8 cellular contexts compared by ENCODE assay signal in the genomic region with DNA sequence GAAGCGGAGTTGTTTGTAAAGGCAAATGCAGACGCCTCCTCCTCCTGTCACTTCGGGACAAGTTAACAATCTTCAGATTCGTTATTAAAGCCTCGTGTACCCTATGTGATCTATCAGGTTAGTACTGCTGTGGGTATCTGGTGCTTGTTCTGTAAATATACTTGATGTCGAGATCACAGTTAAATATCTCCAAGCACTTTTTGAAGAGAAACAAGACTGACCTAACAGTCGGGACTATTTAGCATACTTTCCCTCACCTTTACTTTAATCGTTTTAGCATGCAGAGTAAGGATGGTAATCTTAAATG. TPM values are rescaled to one million over a fixed set of nuclear protein-coding genes. Genes with fewer than 3 reads are reported as not detected.
DNase-seq lines count a peak whose midpoint lies in the region; ATAC-seq and TF ChIP-seq lines count a peak whose summit lies in the region.

No MANE protein-coding gene starts in this region.

- peak overlapping the region; percentile 17 for H4K91ac ChIP-seq in IMR-90 (ENCODE audit: insufficient read depth, low read depth, low read length)

- peak overlapping the region; percentile 66 for H2AK9ac ChIP-seq in IMR-90 (replicated peaks; ENCODE audit: low read depth, low read length, poor library complexity)

- H3K4ac ChIP-seq in IMR-90 (ENCODE audit: low read depth, low read length): peak overlapping the region; percentile 68

- peaks cover 3 to 5% of the 10 kb centered on the region in 2 donors for H3K36me3 Mint-ChIP-seq in naive B cell

- TF ChIP-seq CTCF in BE2C (IDR thresholded peaks at IDR 0.05; ENCODE audit: low read depth, low read length) (no peak), IMR-90 (conservative IDR thresholded peaks at IDR 0.05; ENCODE audit: low read depth, low read length) (no peak)

- no peak for DNase-seq in BE2C
- DNase-seq in IMR-90: no peak
- peak; percentile 51 for DNase-seq in cerebellar cortex (ENCODE audit: low spot score)
- no peak for DNase-seq in naive B cell

- H3K27me3 ChIP-seq in BE2C (no peaks in the 10 kb centered on the region; the same call in 1 of the 2 replicates), IMR-90 (ENCODE audit: control insufficient read depth, insufficient read depth, low read length) (peaks cover 3% of the 10 kb centered on the region; the same call in 1 of the 2 replicates)

- H3K9me3 Mint-ChIP-seq in naive B cell: peaks cover 0 to 3% (median 0%) of the 10 kb centered on the region in 7 donors

- H3K56ac ChIP-seq in IMR-90 (ENCODE audit: extremely low read depth, insufficient read depth, low read length): peak overlapping the region; percentile 45

- no peak overlapping the region for H2AK5ac ChIP-seq in IMR-90 (ENCODE audit: low read depth, low read length)

- H3K4me2 ChIP-seq in IMR-90 (ENCODE audit: low read depth, low read length): peak overlapping the region; percentile 81

- peak overlapping the region; percentile 95 for H2AFZ ChIP-seq in IMR-90 (replicated peaks; ENCODE audit: low read length, poor library complexity)

- 0 out of 3 replicates have a peak overlapping the region, but pooled peaks have one; percentile 16 for H2BK15ac ChIP-seq in IMR-90 (ENCODE audit: low read depth, low read length)

- intact Hi-C loops in IMR-90 (cut with micrococcal nuclease): loop anchor here (1.0 to 10.0 kb wide), 3 partner anchors 284 to 971 kb away; no protein-coding TSS in a partner anchor

- dilution Hi-C loops in IMR-90 (cut with HindIII; ENCODE audit: low sequenced_read_pairs, unreplicated experiment): no loop called here

- H2BK120ac ChIP-seq in IMR-90 (ENCODE audit: low read depth, low read length): no peak overlapping the region

- peaks cover 5% of the 10 kb centered on the region; the same call in 1 of the 2 replicates for H3K9me1 ChIP-seq in IMR-90 (ENCODE audit: insufficient read depth, low read length)

- POLR2A ChIA-PET in IMR-90 (lab: Charles Lee; ENCODE audit: unreplicated experiment): interaction anchor here (1.2 kb wide), 1 partner anchor 239 kb away, joined by 3 read pairs; no protein-coding TSS in a partner anchor

- peak overlapping the region; percentile 97 for H3K4me3 ChIP-seq in BE2C (ENCODE audit: low read depth, low read length)
- H3K4me3 ChIP-seq in IMR-90 (ENCODE audit: insufficient read depth, low read depth, low read length): peak overlapping the region; percentile 76

- peak overlapping the region; percentile 88 for H3K23ac ChIP-seq in IMR-90 (ENCODE audit: low read depth, low read length)

- peak overlapping the region; percentile 63 for H2BK5ac ChIP-seq in IMR-90 (ENCODE audit: low read depth, low read length, poor library complexity, severe bottlenecking)

- H3K36me3 ChIP-seq in BE2C (no peaks in the 10 kb centered on the region), IMR-90 (ENCODE audit: control insufficient read depth, insufficient read depth, low read length) (no peaks in the 10 kb centered on the region)

- WGBS in IMR-90 (ENCODE audit: extremely low coverage in 2 of 2, insufficient read length in 1 of 2), 2 experiments: no CpG with 5 or more reads among the region's 8 CpGs

- peak overlapping the region; percentile 86 to 97 (median 91) for H3K27ac Mint-ChIP-seq in naive B cell

- peak overlapping the region; percentile 61; the same call in 1 of the 2 replicates for H4K5ac ChIP-seq in IMR-90 (ENCODE audit: low read depth, low read length)

- peak overlapping the region; percentile 85 for H3K27ac ChIP-seq in IMR-90 (ENCODE audit: insufficient read depth, low read length)

- peaks cover 10 to 27% (median 18%) of the 10 kb centered on the region in 3 donors for H3K27me3 Mint-ChIP-seq in naive B cell

- no peak for TF ChIP-seq POLR2A in IMR-90 (IDR thresholded peaks at IDR 0.05; ENCODE audit: low read depth, low read length)

- TF ChIP-seq RAD21 in IMR-90 (IDR thresholded peaks at IDR 0.05; ENCODE audit: low read length): no peak

- no peak for ATAC-seq in IMR-90 (ENCODE audit: low read depth)
- ATAC-seq in naive B cell (ENCODE audit: low read depth in 2 of 2): no peak
- ATAC-seq in GM21381 (IDR thresholded peaks at IDR 0.05; ENCODE audit: unreplicated experiment): no peak
- ATAC-seq in GM19395 (IDR thresholded peaks at IDR 0.05; ENCODE audit: unreplicated experiment): no peak
- ATAC-seq in HG03354 (IDR thresholded peaks at IDR 0.05; ENCODE audit: poor library complexity, severe bottlenecking, unreplicated experiment): no peak
- no peak for ATAC-seq in HG03457 (IDR thresholded peaks at IDR 0.05; ENCODE audit: unreplicated experiment)

- no peaks in the 10 kb centered on the region for H3K9me3 ChIP-seq in BE2C
- no peaks in the 10 kb centered on the region for H3K9me3 ChIP-seq in IMR-90 (ENCODE audit: control insufficient read depth, insufficient read depth, low read length)

- peak overlapping the region; percentile 56 for H3K14ac ChIP-seq in IMR-90 (replicated peaks; ENCODE audit: low read depth, low read length)

- no peak overlapping the region for H2BK20ac ChIP-seq in IMR-90 (ENCODE audit: low read depth, low read length)

- no TSS peak for BruUV-seq in IMR-90 (replicated peaks; lab: Mats Ljungman, UMichigan)

- in situ Hi-C loops in IMR-90 (cut with MboI; ENCODE audit: low sequenced_read_pairs): no loop called here

- no peaks in the 10 kb centered on the region for H3K4me1 ChIP-seq in BE2C
- no peaks in the 10 kb centered on the region for H3K4me1 ChIP-seq in IMR-90 (ENCODE audit: control insufficient read depth, insufficient read depth, low read length)

- H3K79me1 ChIP-seq in IMR-90 (ENCODE audit: low read depth in 1 of 2, low read length in 2 of 2): peaks cover 8 to 21% of the 10 kb centered on the region in 2 experiments; a peak in 2 of 4 replicates

- peak overlapping the region; percentile 89 to 100 (median 96) for H3K4me3 Mint-ChIP-seq in naive B cell

- CTCF ChIA-PET in IMR-90 (lab: Yijun Ruan, JAX): interaction anchor here (0.5 kb wide), 1 partner anchor 450 kb away, joined by 7 read pairs; no protein-coding TSS in a partner anchor

- peak overlapping the region; percentile 41 to 100; a peak in 2 of 4 replicates for H4K8ac ChIP-seq in IMR-90 (ENCODE audit: low read depth in 2 of 2, low read length in 2 of 2)

- no peaks in the 10 kb centered on the region; the same call in 1 of the 2 replicates for H4K20me1 ChIP-seq in IMR-90 (ENCODE audit: insufficient read depth, low read length)

- peak overlapping the region; percentile 25 for H3K18ac ChIP-seq in IMR-90 (ENCODE audit: low read depth, low read length)

- H3K9ac ChIP-seq in IMR-90 (ENCODE audit: low read depth, low read length): peak overlapping the region; percentile 88

- peaks cover 17 to 36% (median 26%) of the 10 kb centered on the region in 3 donors for H3K4me1 Mint-ChIP-seq in naive B cell

TF ChIP-seq in IMR-90, 13 proteins besides CTCF, POLR2A, EP300 and RAD21:
- TF ChIP-seq RCOR1 (IDR thresholded peaks at IDR 0.05; ENCODE audit: insufficient replicate concordance, low read length) (no peak), MAZ (IDR thresholded peaks at IDR 0.05; ENCODE audit: borderline replicate concordance, low read depth, low read length) (no peak), SMC3 (IDR thresholded peaks at IDR 0.05; ENCODE audit: low read depth, low read length) (no peak), MXI1 (IDR thresholded peaks at IDR 0.05; ENCODE audit: borderline replicate concordance, low read depth, low read length) (no peak), NFE2L2 (IDR thresholded peaks at IDR 0.05; ENCODE audit: low read depth, low read length) (no peak), FOS (IDR thresholded peaks at IDR 0.05; ENCODE audit: low read depth, low read length) (no peak), BHLHE40 (IDR thresholded peaks at IDR 0.05; ENCODE audit: low read depth, low read length) (no peak), CHD1 (IDR thresholded peaks at IDR 0.05; ENCODE audit: low read depth, low read length) (no peak), RFX5 (IDR thresholded peaks at IDR 0.05; ENCODE audit: low read depth, low read length) (no peak), MAFK (IDR thresholded peaks at IDR 0.05; ENCODE audit: low read depth, low read length) (no peak), CEBPB (IDR thresholded peaks at IDR 0.05; ENCODE audit: low read depth, low read length) (no peak)
- TF ChIP-seq, protein P1, sequence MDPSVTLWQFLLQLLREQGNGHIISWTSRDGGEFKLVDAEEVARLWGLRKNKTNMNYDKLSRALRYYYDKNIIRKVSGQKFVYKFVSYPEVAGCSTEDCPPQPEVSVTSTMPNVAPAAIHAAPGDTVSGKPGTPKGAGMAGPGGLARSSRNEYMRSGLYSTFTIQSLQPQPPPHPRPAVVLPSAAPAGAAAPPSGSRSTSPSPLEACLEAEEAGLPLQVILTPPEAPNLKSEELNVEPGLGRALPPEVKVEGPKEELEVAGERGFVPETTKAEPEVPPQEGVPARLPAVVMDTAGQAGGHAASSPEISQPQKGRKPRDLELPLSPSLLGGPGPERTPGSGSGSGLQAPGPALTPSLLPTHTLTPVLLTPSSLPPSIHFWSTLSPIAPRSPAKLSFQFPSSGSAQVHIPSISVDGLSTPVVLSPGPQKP (IDR thresholded peaks at IDR 0.05; ENCODE audit: borderline replicate concordance, low read depth, low read length): no peak
- TF ChIP-seq, protein P2, sequence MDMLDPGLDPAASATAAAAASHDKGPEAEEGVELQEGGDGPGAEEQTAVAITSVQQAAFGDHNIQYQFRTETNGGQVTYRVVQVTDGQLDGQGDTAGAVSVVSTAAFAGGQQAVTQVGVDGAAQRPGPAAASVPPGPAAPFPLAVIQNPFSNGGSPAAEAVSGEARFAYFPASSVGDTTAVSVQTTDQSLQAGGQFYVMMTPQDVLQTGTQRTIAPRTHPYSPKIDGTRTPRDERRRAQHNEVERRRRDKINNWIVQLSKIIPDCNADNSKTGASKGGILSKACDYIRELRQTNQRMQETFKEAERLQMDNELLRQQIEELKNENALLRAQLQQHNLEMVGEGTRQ (IDR thresholded peaks at IDR 0.05; ENCODE audit: low read depth, low read length): no peak

RNA-seq across cellular contexts. Expression of a gene that starts 0.7 kb away (rescaled TPM):
- 29.6 TPM for polyA plus RNA-seq in BE2C (2012; ENCODE audit: insufficient read depth, insufficient read length, low read depth)
- 23.3 and 25.8 TPM in 2 replicates for total RNA-seq in IMR-90 (2012; rRNA removed)
- polyA plus RNA-seq in IMR-90 (2012; rRNA removed) (11.0 and 13.5 TPM in 2 replicates), naive B cell (ENCODE audit: low read depth in 6 of 6) (10 to 100 TPM; 13.8 to 25.3 (median 20.8) TPM)
- polyA plus RNA-seq in IMR-90 (2012; cell fraction: cytosol; rRNA removed): 3.2 and 4.0 TPM in 2 replicates
- 2.9 and 13.8 TPM in 2 replicates for polyA plus RNA-seq in IMR-90 (2012; cell fraction: nucleus; rRNA removed; ENCODE audit: low replicate concordance)

RNA-seq across cellular contexts. Expression of a gene that starts 45.8 kb away (rescaled TPM):
- polyA plus RNA-seq in BE2C (2012; ENCODE audit: insufficient read depth, insufficient read length, low read depth): not detected
- under 0.01 TPM in 1 of 2 replicates, not detected in the other for total RNA-seq in IMR-90 (2012; rRNA removed)
- polyA plus RNA-seq in IMR-90 (2012; rRNA removed): not detected in 2 replicates
- not detected in 2 replicates for polyA plus RNA-seq in IMR-90 (2012; cell fraction: cytosol; rRNA removed)
- not detected in 2 replicates for polyA plus RNA-seq in IMR-90 (2012; cell fraction: nucleus; rRNA removed; ENCODE audit: low replicate concordance)
- not detected for polyA plus RNA-seq in naive B cell (ENCODE audit: low read depth in 6 of 6)
